Comparison of ENCODE assay signal across 8 cellular contexts in genomic region chr9:113886471-113886870, GRCh38. TPM values are rescaled to one million over a fixed set of nuclear protein-coding genes. Genes with fewer than 3 reads are reported as not detected.
DNase-seq lines count a peak whose midpoint lies in the region; ATAC-seq, FAIRE-seq and TF ChIP-seq lines count a peak whose summit lies in the region.

No MANE protein-coding gene starts in this region.

- TF ChIP-seq POLR2A in HepG2 (IDR thresholded peaks at IDR 0.05; ENCODE audit: insufficient read depth in 1 of 2, low read depth in 2 of 2, low read length in 2 of 2) = no peak
- TF ChIP-seq POLR2A in body of pancreas (IDR thresholded peaks at IDR 0.05) = no peak
- TF ChIP-seq POLR2A in vagina (IDR thresholded peaks at IDR 0.05) = no peak

- BruUV-seq in HepG2 (replicated peaks; lab: Mats Ljungman, UMichigan) = no TSS peak

- H3K4me1 ChIP-seq in liver (ENCODE audit: control insufficient read depth in 4 of 4, insufficient read depth in 4 of 4, low read length in 3 of 4) (peaks cover 8 to 45% (median 23%) of the 10 kb centered on the region in 4 donors), HepG2 (ENCODE audit: insufficient read depth, low read length) (no peaks in the 10 kb centered on the region), body of pancreas (peaks cover 20% of the 10 kb centered on the region), vagina (peaks cover 60% of the 10 kb centered on the region), SJCRH30 (peaks cover 11% of the 10 kb centered on the region; the same call in 1 of the 2 replicates)

- H3K4me3 Mint-ChIP-seq in memory B cell = peak overlapping the region; percentile 45

- POLR2A ChIA-PET in HepG2 (lab: Yijun Ruan, JAX) = no interaction called here

- TF ChIP-seq RAD21 in liver (IDR thresholded peaks at IDR 0.05) = no peak
- no peak for TF ChIP-seq RAD21 in HepG2 (CRISPR knock-in tag; IDR thresholded peaks at IDR 0.05)

- no peak overlapping the region for H3K27ac Mint-ChIP-seq in memory B cell

- H3K36me3 Mint-ChIP-seq in memory B cell = no peaks in the 10 kb centered on the region

- no peaks in the 10 kb centered on the region for H3K27me3 ChIP-seq in liver (ENCODE audit: control insufficient read depth in 4 of 4, insufficient read depth in 4 of 4, low read length in 3 of 4)
- peaks cover 0 to 11% of the 10 kb centered on the region in 2 experiments; a peak in 1 of 5 replicates for H3K27me3 ChIP-seq in HepG2 (ENCODE audit: control insufficient read depth in 1 of 2, insufficient read depth in 2 of 2, low read length in 2 of 2)
- H3K27me3 ChIP-seq in body of pancreas = no peaks in the 10 kb centered on the region
- no peaks in the 10 kb centered on the region for H3K27me3 ChIP-seq in vagina
- no peaks in the 10 kb centered on the region for H3K27me3 ChIP-seq in SJCRH30

- H3K27ac ChIP-seq in liver (ENCODE audit: low read depth in 1 of 2, low read length in 2 of 2) (peak overlapping the region; percentile 69 to 73), HepG2 (ENCODE audit: extremely low read length, insufficient read depth, low read length) (no peak overlapping the region), body of pancreas (peak overlapping the region in 2 of 4 donors; percentile 24 to 35), vagina (peak overlapping the region; percentile 53), SJCRH30 (no peak overlapping the region)

- H3K9me3 Mint-ChIP-seq in memory B cell = peaks cover 2% of the 10 kb centered on the region

- no peaks in the 10 kb centered on the region for H3K9me3 ChIP-seq in liver (ENCODE audit: control insufficient read depth in 4 of 4, low read length in 3 of 4)
- H3K9me3 ChIP-seq in HepG2 (ENCODE audit: low read length) = no peaks in the 10 kb centered on the region
- no peaks in the 10 kb centered on the region for H3K9me3 ChIP-seq in body of pancreas
- H3K9me3 ChIP-seq in vagina = no peaks in the 10 kb centered on the region
- H3K9me3 ChIP-seq in SJCRH30 (replicated peaks) = no peaks in the 10 kb centered on the region; the same call in none of the 2 replicates

- H3K4me1 Mint-ChIP-seq in memory B cell = peaks cover 9% of the 10 kb centered on the region

- no peak for TF ChIP-seq EP300 in HepG2 (IDR thresholded peaks at IDR 0.05; ENCODE audit: low read depth in 2 of 2, low read length in 2 of 2)
- TF ChIP-seq EP300 in HepG2 (CRISPR knock-in tag; IDR thresholded peaks at IDR 0.05; ENCODE audit: borderline replicate concordance) = no peak

- H2AFZ ChIP-seq in HepG2 (ENCODE audit: low read length) = no peak overlapping the region

- peak overlapping the region in 2 of 3 donors; percentile 3 to 32 for H3K4me3 ChIP-seq in liver (ENCODE audit: low read depth in 1 of 3, low read length in 3 of 3)
- H3K4me3 ChIP-seq in HepG2 (replicated peaks in 1 of 3; ENCODE audit: insufficient read depth in 1 of 3, low read depth in 2 of 3, low read length in 3 of 3) = no peak overlapping the region
- H3K4me3 ChIP-seq in body of pancreas = no peak overlapping the region
- peak overlapping the region; percentile 5 to 9 for H3K4me3 ChIP-seq in vagina
- no peak overlapping the region for H3K4me3 ChIP-seq in SJCRH30

- no peak for FAIRE-seq in HepG2 (lab: Jason Lieb, UNC)

- peaks cover 3% of the 10 kb centered on the region for H3K27me3 Mint-ChIP-seq in memory B cell

- DNase-seq in HepG2 (ENCODE audit: low spot score) (no peak), body of pancreas (no peak), memory B cell (ENCODE audit: low spot score in 2 of 2) (no peak), vagina (ENCODE audit: extremely low spot score in 2 of 2) (peak in 1 of 2 donors; percentile 37), ecto neural progenitor cell (ENCODE audit: low spot score) (no peak), SJCRH30 (no peak)

- TF ChIP-seq CTCF in liver (IDR thresholded peaks at IDR 0.05; ENCODE audit: low read depth, low read length, missing input control) (no peak), HepG2 (CRISPR knock-in tag; IDR thresholded peaks at IDR 0.05) (no peak), body of pancreas (IDR thresholded peaks at IDR 0.05) (no peak), vagina (IDR thresholded peaks at IDR 0.05) (no peak)

- H3K4me2 ChIP-seq in HepG2 (ENCODE audit: low read depth, low read length) = no peak overlapping the region

- H3K9ac ChIP-seq in liver (ENCODE audit: low read depth in 1 of 2, low read length in 2 of 2) (peak overlapping the region; percentile 8 to 55), HepG2 (ENCODE audit: insufficient read depth, low read depth, low read length) (no peak overlapping the region)

- CTCF ChIA-PET in HepG2 (lab: Yijun Ruan, JAX; ENCODE audit: low intra/inter-chr PET ratio, low total read pairs) = no interaction called here

- in situ Hi-C loops in HepG2 (cut with HindIII; ENCODE audit: extremely low pct_ligation_motif_present, low pct_unique_long_range_greater_than_20kb) = no loop called here

- H3K79me2 ChIP-seq in HepG2 (ENCODE audit: insufficient read depth, low read length) = no peaks in the 10 kb centered on the region

- H3K36me3 ChIP-seq in liver (ENCODE audit: control insufficient read depth in 4 of 4, insufficient read depth in 3 of 4, low read depth in 1 of 4, low read length in 3 of 4) (peaks cover 0 to 1% (median 0%) of the 10 kb centered on the region in 4 donors), HepG2 (replicated peaks in 1 of 2; ENCODE audit: control insufficient read depth in 1 of 2, insufficient read depth in 2 of 2, low read length in 2 of 2) (no peaks in the 10 kb centered on the region), body of pancreas (replicated peaks in 1 of 2; ENCODE audit: insufficient read depth in 1 of 2, low read depth in 2 of 2) (no peaks in the 10 kb centered on the region), vagina (peaks cover 0 to 9% of the 10 kb centered on the region in 2 donors), SJCRH30 (peaks cover 13% of the 10 kb centered on the region)

- 0% methylated on average over 1 of the region's 1 CpG for WGBS in liver
- 13% methylated on average over 1 of the region's 1 CpG for WGBS in HepG2 (ENCODE audit: low lambda C conversion rate)
- WGBS in body of pancreas, 2 donors = 50 to 54% methylated on average over 1 of the region's 1 CpG

- intact Hi-C loops in HepG2 (cut with micrococcal nuclease; ENCODE audit: unreplicated experiment) = no loop called here
- intact Hi-C loops in body of pancreas (cut with DNase I) = no loop called here
- intact Hi-C loops in vagina (cut with DNase I) = no loop called here

- H4K20me1 ChIP-seq in HepG2 (ENCODE audit: insufficient read depth, low read length) = no peaks in the 10 kb centered on the region

- no peak for ATAC-seq in HepG2
- peak; percentile 57 for ATAC-seq in body of pancreas
- ATAC-seq in memory B cell (ENCODE audit: low read depth) = no peak
- no peak for ATAC-seq in HG03354 (IDR thresholded peaks at IDR 0.05; ENCODE audit: poor library complexity, severe bottlenecking, unreplicated experiment)

TF ChIP-seq in liver, 16 proteins besides CTCF, POLR2A, EP300 and RAD21 (continues in another document):
- TF ChIP-seq RXRA (IDR thresholded peaks at IDR 0.05) = no peak
- TF ChIP-seq FOXA2 (IDR thresholded peaks at IDR 0.05) = no peak
- no peak for TF ChIP-seq YY1 (IDR thresholded peaks at IDR 0.05)
- TF ChIP-seq GABPA (IDR thresholded peaks at IDR 0.05 in 1 of 2, conservative IDR thresholded peaks at IDR 0.05 in 1 of 2) = no peak
- TF ChIP-seq HNF4A (conservative IDR thresholded peaks at IDR 0.05) = no peak
- no peak for TF ChIP-seq FOXA1 (IDR thresholded peaks at IDR 0.05)

TF ChIP-seq in HepG2, 621 proteins besides CTCF, POLR2A, EP300 and RAD21 (continues in another document):
- TF ChIP-seq MAZ (IDR thresholded peaks at IDR 0.05; ENCODE audit: borderline replicate concordance, low read depth, low read length) (no peak), MAZ (CRISPR knock-in tag; IDR thresholded peaks at IDR 0.05; ENCODE audit: low read depth) (no peak)

RNA-seq across cellular contexts. Expression of gene ZNF618, which starts 10.4 kb away (rescaled TPM):
- total RNA-seq in liver (1 to 10 TPM; 3.7 to 6.5 TPM), HepG2 (2016; rRNA removed; fragmentation: Illumina TruSeq; extraction: Trizol) (0.06 and 0.07 TPM in 2 replicates), body of pancreas (10 to 100 TPM; 11.9 to 17.1 TPM), vagina (7.4 TPM)
- polyA plus RNA-seq in liver (1 to 10 TPM; 2.2 to 3.7 TPM), HepG2 (2011; rRNA removed) (0.05 and 0.07 TPM in 2 replicates)
- total RNA-seq in HepG2 (2016; cell fraction: cytosol; rRNA removed; fragmentation: Illumina TruSeq; extraction: Trizol; ENCODE audit: low read depth) = not detected in 2 replicates
- total RNA-seq in HepG2 (2016; cell fraction: insoluble cytoplasmic fraction; rRNA removed; fragmentation: Illumina TruSeq; extraction: Trizol) = 0.03 and 0.09 TPM in 2 replicates
- 0.03 and 0.19 TPM in 2 replicates for total RNA-seq in HepG2 (2016; cell fraction: membrane; rRNA removed; fragmentation: Illumina TruSeq; extraction: Trizol)
- total RNA-seq in HepG2 (2016; cell fraction: nucleus; rRNA removed; fragmentation: Illumina TruSeq; extraction: Trizol) = 0.16 and 0.25 TPM in 2 replicates
- 0.08 and 0.17 TPM in 2 replicates for polyA plus RNA-seq in HepG2 (2011; cell fraction: cytosol; rRNA removed)
- polyA plus RNA-seq in HepG2 (2011; cell fraction: nucleus; rRNA removed) = 0.24 and 0.35 TPM in 2 replicates
- 0.03 and 0.04 TPM in 2 replicates for polyA plus RNA-seq in HepG2 (2012)
- polyA plus RNA-seq in HepG2 (2016; cell fraction: cytosol; fragmentation: Illumina TruSeq; extraction: Trizol; ENCODE audit: low read depth) = 0.02 and 0.08 TPM in 2 replicates
- polyA plus RNA-seq in HepG2 (2016; cell fraction: insoluble cytoplasmic fraction; fragmentation: Illumina TruSeq; extraction: Trizol; ENCODE audit: low read depth) = 0.08 and 0.09 TPM in 2 replicates
- 0.08 and 0.14 TPM in 2 replicates for polyA plus RNA-seq in HepG2 (2016; cell fraction: membrane; fragmentation: Illumina TruSeq; extraction: Trizol; ENCODE audit: low read depth)
- 0.11 and 0.51 TPM in 2 replicates for polyA plus RNA-seq in HepG2 (2016; cell fraction: nucleus; fragmentation: Illumina TruSeq; extraction: Trizol; ENCODE audit: insufficient read depth, low read depth)
- polyA minus RNA-seq in HepG2 (2011; rRNA and poly(A)+ RNA removed; ENCODE audit: low replicate concordance) = 0.32 and 0.61 TPM in 2 replicates
- polyA minus RNA-seq in HepG2 (2011; cell fraction: cytosol; rRNA and poly(A)+ RNA removed) = 0.10 TPM in 1 of 2 replicates, not detected in the other
- polyA minus RNA-seq in HepG2 (2011; cell fraction: nucleus; rRNA and poly(A)+ RNA removed) = 0.13 and 0.25 TPM in 2 replicates
- 16.1 and 19.3 TPM in 2 replicates for total RNA-seq in SJCRH30 (2014; rRNA removed; shearing (Covaris generic))

Comparison
In these comparisons a context has a peak if more than half of its experiments do, and no peak if none do; other contexts are left out.
1. H3K27ac ChIP-seq: peak in liver (2 of 2) and vagina (single experiment); none in HepG2 (single experiment) and SJCRH30 (single experiment).
2. H3K4me3 ChIP-seq: peak in liver (2 of 3) and vagina (2 of 2); none in HepG2 (0 of 3), body of pancreas (0 of 2) and SJCRH30 (single experiment).